In genomic region chr11:6483015-6483414, GRCh38 we compare ENCODE assay signal across 13 cellular contexts. TPM values are rescaled to one million over a fixed set of nuclear protein-coding genes. Genes with fewer than 3 reads are reported as not detected.
DNase-seq lines count a peak whose midpoint lies in the region; ATAC-seq and TF ChIP-seq lines count a peak whose summit lies in the region.
"Had no signal": no experiment of that assay in that cellular context is flagged by ENCODE, and none has a peak within 500 bp of the region (broad histone marks: within the 10 kb centered on the region; RNA-seq: fewer than 3 reads in every experiment).

No MANE protein-coding gene starts in this region.

- H3K27me3 ChIP-seq in foreskin keratinocyte (no peaks in the 10 kb centered on the region), prostate gland (replicated peaks; ENCODE audit: insufficient read depth) (no peaks in the 10 kb centered on the region)

- H3K9me3 Mint-ChIP-seq in activated T-cell treated with anti-CD3 and anti-CD28 coated beads, Interleukin-2, amount 50 U/mL, for 4 hours = no peaks in the 10 kb centered on the region
- H3K9me3 Mint-ChIP-seq in activated CD4-positive, alpha-beta memory T cell treated with anti-CD3 and anti-CD28 coated beads for 36 hours = no peaks in the 10 kb centered on the region
- no peaks in the 10 kb centered on the region for H3K9me3 Mint-ChIP-seq in stimulated activated naive B cell treated with anti-CD40 and anti-IgM and Interleukin-4, amounts not matched to agents 10 μg/mL and 1 μg/mL and 100 μg/mL, for 72 hours

- POLR2A ChIA-PET in activated CD4-positive, alpha-beta memory T cell treated with anti-CD3 and anti-CD28 coated beads for 36 hours (lab: Charles Lee) = interaction anchor here (2.3 kb wide), 1 partner anchor 92 kb away, joined by 14 read pairs; the partner anchor contains the start of gene SMPD1

- H3K4me3 Mint-ChIP-seq in activated T-cell treated with anti-CD3 and anti-CD28 coated beads, Interleukin-2, amount 50 U/mL, for 4 hours = peak overlapping the region; percentile 86
- peak overlapping the region; percentile 91 for H3K4me3 Mint-ChIP-seq in activated CD4-positive, alpha-beta memory T cell treated with anti-CD3 and anti-CD28 coated beads for 36 hours
- H3K4me3 Mint-ChIP-seq in stimulated activated naive B cell treated with anti-CD40 and anti-IgM and Interleukin-4, amounts not matched to agents 10 μg/mL and 1 μg/mL and 100 μg/mL, for 72 hours = peak overlapping the region; percentile 97 to 99

- H3K4me1 ChIP-seq in foreskin keratinocyte (peaks cover 7% of the 10 kb centered on the region), prostate gland (replicated peaks) (peaks cover 16% of the 10 kb centered on the region)

- no peak overlapping the region for H3K4me3 ChIP-seq in prostate gland

- intact Hi-C loops in activated CD4-positive, alpha-beta memory T cell treated with anti-CD3 and anti-CD28 coated beads for 36 hours (cut with micrococcal nuclease) = loop anchor here (5.0 kb wide), 1 partner anchor 264 kb away; no protein-coding TSS in a partner anchor
- intact Hi-C loops in prostate gland (cut with DNase I) = loop anchor here (5.0 kb wide), 2 partner anchors 119 to 199 kb away; partner anchors contain the start of genes ILK, MRPL17 and RRP8

- TF ChIP-seq CTCF in foreskin keratinocyte (conservative IDR thresholded peaks at IDR 0.05) (no peak), prostate gland (IDR thresholded peaks at IDR 0.05) (no peak)

- peaks cover 0 to 4% of the 10 kb centered on the region in 2 donors for H3K36me3 ChIP-seq in prostate gland

- no peak for TF ChIP-seq POLR2A in prostate gland (IDR thresholded peaks at IDR 0.05)

- H3K4me1 Mint-ChIP-seq in activated T-cell treated with anti-CD3 and anti-CD28 coated beads, Interleukin-2, amount 50 U/mL, for 4 hours (ENCODE audit: low read depth) = peaks cover 31% of the 10 kb centered on the region
- H3K4me1 Mint-ChIP-seq in activated CD4-positive, alpha-beta memory T cell treated with anti-CD3 and anti-CD28 coated beads for 36 hours (ENCODE audit: low read depth) = peaks cover 35% of the 10 kb centered on the region
- peaks cover 27 to 40% of the 10 kb centered on the region in 2 donors for H3K4me1 Mint-ChIP-seq in stimulated activated naive B cell treated with anti-CD40 and anti-IgM and Interleukin-4, amounts not matched to agents 10 μg/mL and 1 μg/mL and 100 μg/mL, for 72 hours

- WGBS in prostate gland = 82% methylated on average over 6 of the region's 6 CpGs

- CTCF ChIA-PET in activated CD4-positive, alpha-beta memory T cell treated with anti-CD3 and anti-CD28 coated beads for 36 hours (lab: Charles Lee) = interaction anchor here (1.2 to 5.0 kb wide), 5 partner anchors 23 to 272 kb away, joined by 3 to 25 read pairs (median 10); partner anchors contain the start of gene MRPL17

- peak overlapping the region; percentile 96 for H3K27ac Mint-ChIP-seq in activated CD4-positive, alpha-beta memory T cell treated with anti-CD3 and anti-CD28 coated beads for 36 hours
- peak overlapping the region; percentile 99 for H3K27ac Mint-ChIP-seq in stimulated activated naive B cell treated with anti-CD40 and anti-IgM and Interleukin-4, amounts not matched to agents 10 μg/mL and 1 μg/mL and 100 μg/mL, for 72 hours

- no peak for DNase-seq in activated T-cell treated with anti-CD3 and anti-CD28 coated beads, Interleukin-2, amount 50 U/mL, for 4 hours
- DNase-seq in activated T-cell treated with anti-CD3 and anti-CD28 coated beads, Interleukin-2, amount 50 U/mL, for 1 hour = no peak
- no peak for DNase-seq in activated CD4-positive, alpha-beta memory T cell treated with anti-CD3 and anti-CD28 coated beads for 36 hours
- DNase-seq in foreskin keratinocyte (no peak), prostate gland (ENCODE audit: low spot score) (no peak)
- DNase-seq in stimulated activated naive B cell treated with anti-CD40 and anti-IgM and Interleukin-4, amounts not matched to agents 10 μg/mL and 1 μg/mL and 100 μg/mL, for 72 hours = no peak
- DNase-seq in stimulated activated naive CD4-positive, alpha-beta T cell (lab: John Stamatoyannopoulos, UW) = no peak
- DNase-seq: effector CD4-positive, alpha-beta T cell; GF-D8; hippocampal formation; NCI-H2081; OCI-M1 had no signal

- no peaks in the 10 kb centered on the region for H3K9me3 ChIP-seq in prostate gland

- ATAC-seq in activated T-cell treated with anti-CD3 and anti-CD28 coated beads, Interleukin-2, amount 50 U/mL, for 4 hours = no peak
- ATAC-seq in foreskin keratinocyte = no peak
- no peak for ATAC-seq in stimulated activated naive B cell treated with anti-CD40 and anti-IgM and Interleukin-4, amounts not matched to agents 10 μg/mL and 1 μg/mL and 100 μg/mL, for 72 hours (replicated peaks)
- ATAC-seq in GM21526 (IDR thresholded peaks at IDR 0.05; ENCODE audit: low FRiP score, unreplicated experiment) = no peak

- peak overlapping the region; percentile 94 for H3K27ac ChIP-seq in foreskin keratinocyte
- no peak overlapping the region for H3K27ac ChIP-seq in prostate gland

- peaks cover 16% of the 10 kb centered on the region for H3K36me3 Mint-ChIP-seq in activated T-cell treated with anti-CD3 and anti-CD28 coated beads, Interleukin-2, amount 50 U/mL, for 4 hours (ENCODE audit: insufficient read depth)
- H3K36me3 Mint-ChIP-seq in activated CD4-positive, alpha-beta memory T cell treated with anti-CD3 and anti-CD28 coated beads for 36 hours = peaks cover 28% of the 10 kb centered on the region
- peaks cover 18 to 31% of the 10 kb centered on the region in 2 donors for H3K36me3 Mint-ChIP-seq in stimulated activated naive B cell treated with anti-CD40 and anti-IgM and Interleukin-4, amounts not matched to agents 10 μg/mL and 1 μg/mL and 100 μg/mL, for 72 hours

- H3K27me3 Mint-ChIP-seq in activated T-cell treated with anti-CD3 and anti-CD28 coated beads, Interleukin-2, amount 50 U/mL, for 4 hours (ENCODE audit: low read depth) = no peaks in the 10 kb centered on the region
- no peaks in the 10 kb centered on the region for H3K27me3 Mint-ChIP-seq in activated CD4-positive, alpha-beta memory T cell treated with anti-CD3 and anti-CD28 coated beads for 36 hours
- H3K27me3 Mint-ChIP-seq in stimulated activated naive B cell treated with anti-CD40 and anti-IgM and Interleukin-4, amounts not matched to agents 10 μg/mL and 1 μg/mL and 100 μg/mL, for 72 hours = no peaks in the 10 kb centered on the region

RNA-seq across cellular contexts. Expression of gene TIMM10B, which starts 1.7 kb away (rescaled TPM):
- total RNA-seq in activated T-cell treated with anti-CD3 and anti-CD28 coated beads, Interleukin-2, amount 50 U/mL, for 4 hours = 10 to 100 TPM; 45.4 to 48.5 (median 48.1) TPM
- 10 to 100 TPM; 40.2 to 41.3 TPM for total RNA-seq in activated CD4-positive, alpha-beta memory T cell treated with anti-CD3 and anti-CD28 coated beads for 36 hours
- total RNA-seq in foreskin keratinocyte = 32.4 and 33.2 TPM in 2 replicates
- polyA plus RNA-seq in foreskin keratinocyte = 31.2 and 33.0 TPM in 2 replicates
- total RNA-seq in prostate gland = 10 to 100 TPM; 29.4 to 35.6 TPM

RNA-seq across cellular contexts. Expression of gene ARFIP2, which starts 1.9 kb away (rescaled TPM):
- total RNA-seq in activated T-cell treated with anti-CD3 and anti-CD28 coated beads, Interleukin-2, amount 50 U/mL, for 4 hours = 10 to 100 TPM; 55.4 to 59.6 (median 56.5) TPM
- 10 to 100 TPM; 35.1 to 37.8 TPM for total RNA-seq in activated CD4-positive, alpha-beta memory T cell treated with anti-CD3 and anti-CD28 coated beads for 36 hours
- total RNA-seq in foreskin keratinocyte = 53.0 and 59.4 TPM in 2 replicates
- polyA plus RNA-seq in foreskin keratinocyte = 53.7 and 60.4 TPM in 2 replicates
- total RNA-seq in prostate gland = 100 to 1,000 TPM in 1 of 2 donors, 10 to 100 TPM in 1; 87.3 to 110 TPM

RNA-seq across cellular contexts. Expression of gene TRIM3, which starts 9.3 kb away (rescaled TPM):
- 1 to 10 TPM; 3.2 to 4.3 (median 3.6) TPM for total RNA-seq in activated T-cell treated with anti-CD3 and anti-CD28 coated beads, Interleukin-2, amount 50 U/mL, for 4 hours
- total RNA-seq in activated CD4-positive, alpha-beta memory T cell treated with anti-CD3 and anti-CD28 coated beads for 36 hours = 1 to 10 TPM; 6.4 to 8.0 TPM
- total RNA-seq in foreskin keratinocyte (14.7 and 15.4 TPM in 2 replicates), prostate gland (10 to 100 TPM; 20.3 to 23.7 TPM)
- polyA plus RNA-seq in foreskin keratinocyte = 11.3 and 13.8 TPM in 2 replicates

RNA-seq across cellular contexts. Expression of gene DNHD1, which starts 14.1 kb away (rescaled TPM):
- total RNA-seq in activated T-cell treated with anti-CD3 and anti-CD28 coated beads, Interleukin-2, amount 50 U/mL, for 4 hours = 1 to 10 TPM; 6.0 to 6.7 (median 6.1) TPM
- 10 to 100 TPM; 18.6 to 20.3 TPM for total RNA-seq in activated CD4-positive, alpha-beta memory T cell treated with anti-CD3 and anti-CD28 coated beads for 36 hours
- total RNA-seq in foreskin keratinocyte = 2.0 and 2.2 TPM in 2 replicates
- 0.91 and 0.92 TPM in 2 replicates for polyA plus RNA-seq in foreskin keratinocyte
- 10 to 100 TPM; 11.5 to 31.4 TPM for total RNA-seq in prostate gland

RNA-seq across cellular contexts. Expression of gene HPX, which starts 42.2 kb away (rescaled TPM):
- total RNA-seq in activated T-cell treated with anti-CD3 and anti-CD28 coated beads, Interleukin-2, amount 50 U/mL, for 4 hours = 1 to 10 TPM in 1 of 3 donors, under 1 TPM in 2; 0.71 to 2.0 (median 0.96) TPM
- total RNA-seq in activated CD4-positive, alpha-beta memory T cell treated with anti-CD3 and anti-CD28 coated beads for 36 hours = under 1 TPM in 1 of 2 experiments, not detected in 1; 0.56 TPM
- total RNA-seq in foreskin keratinocyte (0.14 and 0.24 TPM in 2 replicates), prostate gland (1 to 10 TPM; 1.2 to 4.7 TPM)
- polyA plus RNA-seq in foreskin keratinocyte = 0.10 and 0.38 TPM in 2 replicates
